17 cellular contexts compared by ENCODE assay signal in the genomic region with DNA sequence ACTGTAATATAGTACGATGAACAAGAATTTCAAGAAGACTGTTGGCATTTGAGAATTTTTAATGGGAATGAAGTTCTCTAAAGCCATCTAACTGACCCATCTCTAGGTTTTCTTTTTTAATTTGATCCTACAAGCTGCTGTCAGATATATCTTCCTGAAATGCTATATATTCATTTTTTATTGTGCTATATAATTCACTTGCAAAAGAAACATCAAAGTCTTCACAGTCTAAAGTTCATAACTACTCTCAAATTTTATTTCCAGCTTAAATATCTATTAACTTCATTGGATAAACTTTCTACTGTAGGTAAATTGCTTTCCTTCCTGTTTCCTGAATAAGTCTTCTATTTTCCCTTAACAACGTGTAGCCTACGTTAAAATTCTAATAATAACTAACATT. TPM values are rescaled to one million over a fixed set of nuclear protein-coding genes. Genes with fewer than 3 reads are reported as not detected.
"Had no signal": no experiment of that assay in that cellular context is flagged by ENCODE, and none has a peak within 500 bp of the region (broad histone marks: within the 10 kb centered on the region; RNA-seq: fewer than 3 reads in every experiment).

No MANE protein-coding gene starts in this region.

- H3K27ac ChIP-seq: RWPE1 had no signal

- ATAC-seq: Panc1 had no signal

- H3K36me3 ChIP-seq: MG63 had no signal

- DNase-seq: Karpas-422, KG1, MG63, NCI-H1092, NCI-H1436, NCI-H187, NCI-H2029, NCI-H2081 treated with DMSO at 0.1 percent for 48 hours, NCI-H226, NCI-H446, NCI-H510A, NCI-H524 treated with DMSO at 0.1 percent for 48 hours, NCI-H774 had no signal

- H3K27me3 ChIP-seq: MG63 had no signal

- H3K4me3 ChIP-seq: MG63 had no signal

RNA-seq across cellular contexts. Expression of gene SCYGR2, which starts 3.7 kb away (rescaled TPM):
- total RNA-seq: HT-29, SK-MEL-5 had no signal

RNA-seq across cellular contexts. Expression of gene SCYGR3, which starts 12.3 kb away (rescaled TPM):
- total RNA-seq: HT-29, SK-MEL-5 had no signal

RNA-seq across cellular contexts. Expression of gene SCYGR4, which starts 14.9 kb away (rescaled TPM):
- total RNA-seq: HT-29, SK-MEL-5 had no signal
